In genomic region chr7:5457245-5457735, GRCh38 we compare ENCODE assay signal across 21 cellular contexts. TPM values are rescaled to one million over a fixed set of nuclear protein-coding genes. Genes with fewer than 3 reads are reported as not detected.
DNase-seq lines count a peak whose midpoint lies in the region; ATAC-seq, FAIRE-seq and TF ChIP-seq lines count a peak whose summit lies in the region.
"Had no signal": no experiment of that assay in that cellular context is flagged by ENCODE, and none has a peak within 500 bp of the region (broad histone marks: within the 10 kb centered on the region; RNA-seq: fewer than 3 reads in every experiment).

No MANE protein-coding gene starts in this region.

- no peaks in the 10 kb centered on the region for H3K27me3 ChIP-seq in GM23338 (ENCODE audit: insufficient read depth)
- H3K27me3 ChIP-seq in endodermal cell (ENCODE audit: control insufficient read depth, insufficient read depth, low read length, poor library complexity, severe bottlenecking) = no peaks in the 10 kb centered on the region
- no peaks in the 10 kb centered on the region for H3K27me3 ChIP-seq in stomach
- H3K27me3 ChIP-seq in small intestine (ENCODE audit: control insufficient read depth in 2 of 2, insufficient read depth in 2 of 2, low read length in 2 of 2) = no peaks in the 10 kb centered on the region

- 0 out of 4 replicates have a peak, but pooled peaks of 1 of the 2 experiments have one; percentile 15 for TF ChIP-seq CTCF in GM23338 (conservative IDR thresholded peaks at IDR 0.05; ENCODE audit: low read depth in 2 of 2)
- TF ChIP-seq CTCF in endodermal cell (conservative IDR thresholded peaks at IDR 0.05) = no peak
- no peak for TF ChIP-seq CTCF in stomach (IDR thresholded peaks at IDR 0.05)

- H3K79me2 ChIP-seq in GM23338 (replicated peaks; ENCODE audit: insufficient read depth) = no peaks in the 10 kb centered on the region

- no peaks in the 10 kb centered on the region for H3K9me3 ChIP-seq in endodermal cell (ENCODE audit: control insufficient read depth, low read length)
- no peaks in the 10 kb centered on the region for H3K9me3 ChIP-seq in stomach
- H3K9me3 ChIP-seq in small intestine (ENCODE audit: control insufficient read depth, low read depth) = no peaks in the 10 kb centered on the region

- no peak overlapping the region for H2AFZ ChIP-seq in GM23338

- no peak for TF ChIP-seq POLR2A in stomach (IDR thresholded peaks at IDR 0.05)

- intact Hi-C loops in stomach (cut with DNase I; ENCODE audit: low total_unique reads) = loop anchor here (10.0 kb wide), 1 partner anchor 92 kb away; no protein-coding TSS in a partner anchor

- H3F3A ChIP-seq in GM23338 (replicated peaks; ENCODE audit: low read depth) = 0 out of 2 replicates have a peak, but pooled peaks cover 3% of the 10 kb centered on the region

- H3K27me3 Mint-ChIP-seq in GM23338 (ENCODE audit: insufficient read depth, low read depth, poor library complexity) = peaks cover 24% of the 10 kb centered on the region
- peaks cover 9% of the 10 kb centered on the region for H3K27me3 Mint-ChIP-seq in endodermal cell (ENCODE audit: insufficient read depth)

- FAIRE-seq in small intestine (lab: Jason Lieb, UNC) = no peak
- FAIRE-seq: endometrium, frontal cortex, H54 had no signal

- ATAC-seq in GM23338 (no peak), HG02981 (IDR thresholded peaks at IDR 0.05; ENCODE audit: unreplicated experiment) (no peak)

- WGBS in endodermal cell (ENCODE audit: insufficient coverage in 1 of 2, insufficient read length in 1 of 2), 2 experiments = 85 to 88% methylated on average over 2 to 4 of the region's 4 CpGs
- 47 to 66% (median 60%) methylated on average over 4 of the region's 4 CpGs for WGBS in stomach, 5 donors
- WGBS in small intestine, 3 donors = 65 to 86% (median 85%) methylated on average over 4 of the region's 4 CpGs

- H3K9ac ChIP-seq in endodermal cell (ENCODE audit: extremely low read depth, low read length, poor library complexity, severe bottlenecking) = no peak overlapping the region

- H3K36me3 Mint-ChIP-seq in GM23338 (ENCODE audit: low read depth) = peaks cover 3% of the 10 kb centered on the region; the same call in 1 of the 3 replicates
- H3K36me3 Mint-ChIP-seq in endodermal cell (ENCODE audit: low read depth) = no peaks in the 10 kb centered on the region

- DNase-seq in GM23338 (ENCODE audit: low spot score) = no peak
- DNase-seq in SKM-1 (lab: John Stamatoyannopoulos, UW; ENCODE audit: unreplicated experiment) = peak; percentile 44
- DNase-seq in endodermal cell = no peak
- no peak for DNase-seq in stomach
- DNase-seq in islet precursor cell = no peak
- no peak for DNase-seq in DMS153 treated with DMSO at 0.1 percent for 48 hours (lab: John Stamatoyannopoulos, UW; ENCODE audit: unreplicated experiment)
- DNase-seq in small intestine = no peak
- DNase-seq: activated CD4-positive, alpha-beta T cell treated with anti-CD3 and anti-CD28 coated beads for 1 hour; NCI-H1694; NCI-H510A; SIG-M5; stimulated activated CD4-positive, alpha-beta T cell treated with anti-CD3 and anti-CD28 coated beads, Interleukin-4, amount 100 ng/mL, for 4 hours; stimulated activated CD8-positive, alpha-beta memory T cell treated with anti-CD3 and anti-CD28 coated beads, Interleukin-4, amount 100 ng/mL, for 48 hours; T-helper 2 cell had no signal

- H3K27ac ChIP-seq in GM23338 (ENCODE audit: low read depth) (no peak overlapping the region), endodermal cell (ENCODE audit: low read depth, low read length) (peak overlapping the region; percentile 44), stomach (peak overlapping the region in 4 of 5 donors; percentile 2 to 78 (median 41)), small intestine (ENCODE audit: low read depth in 1 of 2, low read length in 1 of 2) (no peak overlapping the region)

- H3K9me3 Mint-ChIP-seq in GM23338 (no peaks in the 10 kb centered on the region), endodermal cell (peaks cover 2% of the 10 kb centered on the region)
- H3K9me3 Mint-ChIP-seq: activated T-helper 2 cell treated with anti-CD3 and anti-CD28 coated beads, Interferon-gamma antibody, Interleukin-2, Interleukin-4, amounts not matched to agents 10 μg/mL and 5 μg/mL and 100 μg/mL, durations not matched to agents 14 hours and 24 hours and 36 hours had no signal

- no peak overlapping the region for H3K4me3 ChIP-seq in GM23338
- H3K4me3 ChIP-seq in endodermal cell (ENCODE audit: low read length) = no peak overlapping the region
- no peak overlapping the region for H3K4me3 ChIP-seq in stomach
- H3K4me3 ChIP-seq in small intestine (ENCODE audit: low read depth in 1 of 2, low read length in 2 of 2) = no peak overlapping the region
- H3K4me3 ChIP-seq: lung had no signal

- H3K4me1 Mint-ChIP-seq in GM23338 (peaks cover 5% of the 10 kb centered on the region; the same call in 2 of the 3 replicates), endodermal cell (no peaks in the 10 kb centered on the region)

- no peaks in the 10 kb centered on the region; the same call in 1 of the 2 replicates for H4K20me1 ChIP-seq in GM23338 (replicated peaks; ENCODE audit: insufficient read depth)

- H3K36me3 ChIP-seq in GM23338 (ENCODE audit: insufficient read depth) (no peaks in the 10 kb centered on the region), endodermal cell (ENCODE audit: control insufficient read depth, insufficient read depth, low read length) (no peaks in the 10 kb centered on the region), stomach (no peaks in the 10 kb centered on the region), small intestine (ENCODE audit: control insufficient read depth in 2 of 2, insufficient read depth in 2 of 2, low read length in 2 of 2) (no peaks in the 10 kb centered on the region)

- no peaks in the 10 kb centered on the region for H3K9me2 ChIP-seq in GM23338 (ENCODE audit: insufficient read depth)

- H3K27ac Mint-ChIP-seq in GM23338 = 0 out of 2 replicates have a peak overlapping the region, but pooled peaks have one; percentile 36
- H3K27ac Mint-ChIP-seq in endodermal cell = no peak overlapping the region
- H3K27ac Mint-ChIP-seq: activated T-helper 2 cell treated with anti-CD3 and anti-CD28 coated beads, Interferon-gamma antibody, Interleukin-2, Interleukin-4, amounts not matched to agents 10 μg/mL and 5 μg/mL and 100 μg/mL, durations not matched to agents 14 hours and 24 hours and 36 hours; B cell had no signal

- H3K4me3 Mint-ChIP-seq in GM23338 = no peak overlapping the region
- H3K4me3 Mint-ChIP-seq in endodermal cell = no peak overlapping the region
- H3K4me3 Mint-ChIP-seq: B cell had no signal

- H3K4me1 ChIP-seq in GM23338 (ENCODE audit: insufficient read depth) = no peaks in the 10 kb centered on the region
- H3K4me1 ChIP-seq in endodermal cell (ENCODE audit: control insufficient read depth, insufficient read depth, low read length) = no peaks in the 10 kb centered on the region
- peaks cover 0 to 21% (median 9%) of the 10 kb centered on the region in 4 donors for H3K4me1 ChIP-seq in stomach
- no peaks in the 10 kb centered on the region for H3K4me1 ChIP-seq in small intestine (ENCODE audit: control insufficient read depth in 2 of 2, insufficient read depth in 1 of 2, low read depth in 1 of 2, low read length in 1 of 2)

- TF ChIP-seq EP300 in stomach (IDR thresholded peaks at IDR 0.05) = no peak

- H3K4me2 ChIP-seq in GM23338 = no peak overlapping the region

TF ChIP-seq in GM23338, 12 proteins besides CTCF, POLR2A, EP300 and RAD21 (continues in another document):
- TF ChIP-seq ETS1 (IDR thresholded peaks at IDR 0.05) (no peak), ZNF114 (CRISPR knock-in tag; IDR thresholded peaks at IDR 0.05) (no peak), CREB1 (CRISPR knock-in tag; IDR thresholded peaks at IDR 0.05; ENCODE audit: low read depth) (no peak), STAT1 (IDR thresholded peaks at IDR 0.05; ENCODE audit: unreplicated experiment) (no peak)

RNA-seq across cellular contexts. Expression of gene TNRC18, which starts 33.7 kb away (rescaled TPM):
- 6.9 and 17.5 TPM in 2 replicates for total RNA-seq in GM23338 (2014; rRNA removed; shearing (Covaris generic))
- polyA plus RNA-seq in GM23338 (2016; fragmentation: Nextera tagmentation; extraction: Ambion mirVana) (2.0 and 2.1 TPM in 2 replicates), stomach (10 to 100 TPM in 2 of 3 donors, 1 to 10 TPM in 1; 8.5 to 29.4 (median 11.2) TPM), small intestine (10 to 100 TPM in 2 of 3 donors, 1 to 10 TPM in 1; 5.4 to 43.0 (median 15.4) TPM)
- total RNA-seq in endodermal cell (100 to 1,000 TPM; 103 to 136 TPM), stomach (100 to 1,000 TPM in 3 of 5 donors, 10 to 100 TPM in 2; 72.5 to 463 (median 108) TPM)
- 48.8 TPM for polyA plus RNA-seq in endodermal cell (2013, experiment 1 of 2)
- polyA plus RNA-seq in endodermal cell (2013, experiment 2 of 2) = 55.8 TPM

RNA-seq across cellular contexts. Expression of gene FBXL18, which starts 56.3 kb away (rescaled TPM):
- 18.1 and 21.8 TPM in 2 replicates for total RNA-seq in GM23338 (2014; rRNA removed; shearing (Covaris generic))
- polyA plus RNA-seq in GM23338 (2016; fragmentation: Nextera tagmentation; extraction: Ambion mirVana) (10.5 and 11.6 TPM in 2 replicates), stomach (1 to 10 TPM in 2 of 3 donors, under 1 TPM in 1; 0.93 to 2.2 (median 1.7) TPM), small intestine (1 to 10 TPM; 1.1 to 3.4 (median 1.3) TPM)
- total RNA-seq in endodermal cell (10 to 100 TPM; 13.4 to 15.5 TPM), stomach (10 to 100 TPM in 4 of 5 donors, 1 to 10 TPM in 1; 2.8 to 23.2 (median 14.6) TPM)
- polyA plus RNA-seq in endodermal cell (2013, experiment 1 of 2) = 7.1 TPM
- 5.4 TPM for polyA plus RNA-seq in endodermal cell (2013, experiment 2 of 2)

Comparison
In these comparisons a context has a peak if more than half of its experiments do, and no peak if none do; other contexts are left out.
1. H3K27ac ChIP-seq: peak in endodermal cell (single experiment) and stomach (4 of 5); none in GM23338 (single experiment) and small intestine (0 of 2).